In the genomic region with DNA sequence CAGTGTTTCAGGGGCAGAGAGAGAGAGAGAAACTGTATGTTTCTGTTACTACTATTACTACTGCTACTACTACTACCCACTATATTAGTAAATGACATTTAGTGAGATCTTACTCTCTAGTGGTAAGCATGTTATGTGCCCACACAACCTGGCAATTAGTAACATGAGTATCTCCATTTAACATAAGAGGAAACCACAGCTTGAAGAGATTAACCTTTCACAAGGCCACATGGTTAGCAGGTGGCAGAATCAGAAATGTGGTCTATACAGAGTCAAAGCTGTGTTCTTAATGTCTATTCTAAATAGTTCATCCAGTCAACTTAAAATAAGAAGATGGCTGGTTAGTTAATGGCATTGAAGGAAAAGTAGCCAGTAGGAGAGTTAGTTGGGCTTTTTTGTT, we compare ENCODE assay signal across 30 cellular contexts.
"Had no signal": no experiment of that assay in that cellular context is flagged by ENCODE, and none has a peak within 500 bp of the region (broad histone marks: within the 10 kb centered on the region; RNA-seq: fewer than 3 reads in every experiment).

No MANE protein-coding gene starts in this region.

- H2AFZ ChIP-seq: PC-9 had no signal

- H3K9ac ChIP-seq: KMS-11 had no signal

- DNase-seq: activated B cell treated with CpG ODN at 0.5 μM for 24 hours; activated CD4-positive, alpha-beta memory T cell treated with anti-CD3 and anti-CD28 coated beads for 36 hours; activated CD4-positive, alpha-beta T cell treated with anti-CD3 and anti-CD28 coated beads for 4 hours; activated CD4-positive, alpha-beta T cell treated with anti-CD3 and anti-CD28 coated beads, Interleukin-2, amount 50 U/mL, for 1 hour; activated CD4-positive, CD25-positive, alpha-beta regulatory T cell treated with anti-CD3 and anti-CD28 coated beads, Interleukin-2, amount 50 U/mL, for 72 hours; activated CD8-positive, alpha-beta memory T cell treated with anti-CD3 and anti-CD28 coated beads, Interleukin-2, amount 50 U/mL, for 4 hours; activated gamma-delta T cell treated with Interleukin-2 at 50 U/mL for 16 hours; activated naive CD4-positive, alpha-beta T cell treated with anti-CD3 and anti-CD28 coated beads for 36 hours; activated T-cell treated with anti-CD3 and anti-CD28 coated beads for 4 hours; activated T-cell treated with anti-CD3 and anti-CD28 coated beads, Interleukin-2, amount 50 U/mL, for 4 hours; adrenal gland; body of pancreas; NCI-H1092 treated with DMSO at 0.1 percent for 48 hours; NCI-H1417; NCI-H146; NCI-H187 treated with DMSO at 0.1 percent for 48 hours; NCI-H226; NCI-H446 treated with DMSO at 0.1 percent for 48 hours; PC-9; Right ventricle myocardium superior; SW 1271; T-helper 1 cell; T-helper 2 cell; T-helper 9 cell had no signal

- H3K4me1 ChIP-seq: adrenal gland, breast epithelium had no signal

- H3K27ac ChIP-seq: adrenal gland, body of pancreas, breast epithelium, KMS-11, PC-9, VCaP had no signal

- ATAC-seq: activated naive CD4-positive, alpha-beta T cell treated with anti-CD3 and anti-CD28 coated beads, Interleukin-2, amount 50 U/mL, for 72 hours; activated T-cell treated with anti-CD3 and anti-CD28 coated beads, Interleukin-2, amount 50 U/mL, for 4 hours; body of pancreas had no signal

- H3K27me3 ChIP-seq: adrenal gland, body of pancreas, breast epithelium had no signal

- H3K36me3 ChIP-seq: adrenal gland, breast epithelium had no signal

- H3K4me3 ChIP-seq: adrenal gland, body of pancreas, breast epithelium, PC-9 had no signal

- H3K9me3 ChIP-seq: adrenal gland, body of pancreas had no signal

- FAIRE-seq: astrocyte, RCC 7860 had no signal

- H3K4me2 ChIP-seq: KMS-11, PC-9 had no signal
